In the genomic region with DNA sequence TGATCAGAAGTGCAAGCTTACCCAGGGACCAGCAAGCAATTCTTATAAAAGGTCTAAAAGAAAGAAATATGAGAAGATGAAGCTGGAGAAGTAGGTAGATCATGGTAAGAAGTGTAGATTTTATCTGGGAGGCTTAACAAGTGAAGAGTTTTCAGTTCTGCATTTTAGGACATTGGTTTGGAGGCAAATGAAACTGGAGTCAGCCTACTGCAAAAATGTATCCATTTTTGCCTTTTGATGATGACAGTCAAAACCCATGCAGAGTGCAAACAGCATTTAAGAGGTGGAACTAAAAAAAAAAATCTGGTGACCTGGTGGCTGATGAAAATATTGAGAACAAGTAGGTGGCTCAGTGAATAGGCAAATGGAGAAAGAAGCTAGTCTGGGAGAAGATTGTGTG, we compare ENCODE assay signal across 18 cellular contexts.
DNase-seq lines count a peak whose midpoint lies in the region; ATAC-seq and TF ChIP-seq lines count a peak whose summit lies in the region.
"Had no signal": no experiment of that assay in that cellular context is flagged by ENCODE, and none has a peak within 500 bp of the region (broad histone marks: within the 10 kb centered on the region; RNA-seq: fewer than 3 reads in every experiment).

No MANE protein-coding gene starts in this region.

- POLR2A ChIA-PET in OCI-LY7 (lab: Charles Lee): interaction anchor here (0.7 to 2.4 kb wide), 7 partner anchors 9 to 1848 kb away, joined by 3 to 7 read pairs (median 3); no protein-coding TSS in a partner anchor
- POLR2A ChIA-PET in HEK293T (lab: Yijun Ruan, JAX): no interaction called here

- ATAC-seq in GM18517 (IDR thresholded peaks at IDR 0.05; ENCODE audit: unreplicated experiment): peak; percentile 81
- peak; percentile 94 for ATAC-seq in GM21390 (IDR thresholded peaks at IDR 0.05; ENCODE audit: unreplicated experiment)
- peak; percentile 89 for ATAC-seq in HG03025 (IDR thresholded peaks at IDR 0.05; ENCODE audit: low FRiP score, unreplicated experiment)
- ATAC-seq: HCT116, Panc1 had no signal

- no peak overlapping the region for H3K27ac Mint-ChIP-seq in activated T-helper 1 cell treated with anti-CD3 and anti-CD28 coated beads, Interleukin-12 subunit alpha, Interleukin-12 subunit beta, Interleukin-2, Interleukin-4 antibody, amounts not matched to agents 30 ng/mL and 10 ng/mL and 1 ng/mL, durations not matched to agents 14 hours and 24 hours and 36 hours
- H3K27ac Mint-ChIP-seq: activated naive CD4-positive, alpha-beta T cell treated with anti-CD3 and anti-CD28 coated beads, Interleukin-2, amount 50 U/mL, for 24 hours; CD4-positive, alpha-beta T cell; IgD-negative memory B cell had no signal

- H3K9me3 Mint-ChIP-seq in activated T-helper 1 cell treated with anti-CD3 and anti-CD28 coated beads, Interleukin-12 subunit alpha, Interleukin-12 subunit beta, Interleukin-2, Interleukin-4 antibody, amounts not matched to agents 30 ng/mL and 10 ng/mL and 1 ng/mL, durations not matched to agents 14 hours and 24 hours and 36 hours: no peaks in the 10 kb centered on the region
- H3K9me3 Mint-ChIP-seq: activated naive CD4-positive, alpha-beta T cell treated with anti-CD3 and anti-CD28 coated beads, Interleukin-2, amount 50 U/mL, for 24 hours; CD4-positive, alpha-beta T cell had no signal

- H3K27ac ChIP-seq in OCI-LY7 (ENCODE audit: low read depth, low read length, poor library complexity, severe bottlenecking): peak overlapping the region; percentile 66
- H3K27ac ChIP-seq: parathyroid adenoma had no signal

- no peaks in the 10 kb centered on the region for H3K36me3 Mint-ChIP-seq in activated T-helper 1 cell treated with anti-CD3 and anti-CD28 coated beads, Interleukin-12 subunit alpha, Interleukin-12 subunit beta, Interleukin-2, Interleukin-4 antibody, amounts not matched to agents 30 ng/mL and 10 ng/mL and 1 ng/mL, durations not matched to agents 14 hours and 24 hours and 36 hours (ENCODE audit: low read depth)
- H3K36me3 Mint-ChIP-seq: activated naive CD4-positive, alpha-beta T cell treated with anti-CD3 and anti-CD28 coated beads, Interleukin-2, amount 50 U/mL, for 24 hours; IgD-negative memory B cell had no signal

- no TSS peak for BruUV-seq in OCI-LY7 (replicated peaks; lab: Mats Ljungman, UMichigan)

- H3K79me2 ChIP-seq in OCI-LY7 (ENCODE audit: insufficient read depth, low read depth, low read length): no peaks in the 10 kb centered on the region
- H3K79me2 ChIP-seq: parathyroid adenoma had no signal

- H3K4me2 ChIP-seq in OCI-LY7 (ENCODE audit: low read length): peak overlapping the region; percentile 58

- intact Hi-C loops in OCI-LY7 (cut with micrococcal nuclease; ENCODE audit: unreplicated experiment): loop anchor here (5.0 to 10.0 kb wide), 3 partner anchors 67 to 965 kb away; a partner anchor contains a TSS
- intact Hi-C loops in activated T-helper 1 cell treated with anti-CD3 and anti-CD28 coated beads, Interleukin-12 subunit alpha, Interleukin-12 subunit beta, Interleukin-2, Interleukin-4 antibody, amounts not matched to agents 30 ng/mL and 10 ng/mL and 1 ng/mL, durations not matched to agents 14 hours and 24 hours and 36 hours (cut with micrococcal nuclease): no loop called here

- peak overlapping the region; percentile 82 for H2AFZ ChIP-seq in OCI-LY7 (ENCODE audit: low read length)
- H2AFZ ChIP-seq: parathyroid adenoma had no signal

- no peaks in the 10 kb centered on the region for H3K9me3 ChIP-seq in OCI-LY7 (ENCODE audit: low read length)

- peaks cover 2% of the 10 kb centered on the region for H3K27me3 Mint-ChIP-seq in activated T-helper 1 cell treated with anti-CD3 and anti-CD28 coated beads, Interleukin-12 subunit alpha, Interleukin-12 subunit beta, Interleukin-2, Interleukin-4 antibody, amounts not matched to agents 30 ng/mL and 10 ng/mL and 1 ng/mL, durations not matched to agents 14 hours and 24 hours and 36 hours (ENCODE audit: insufficient read depth)

- H3K9me2 ChIP-seq in OCI-LY7 (ENCODE audit: insufficient read depth, low read length): no peaks in the 10 kb centered on the region

- H4K20me1 ChIP-seq in OCI-LY7 (ENCODE audit: insufficient read depth, low read length): no peaks in the 10 kb centered on the region

- no peaks in the 10 kb centered on the region for H3K4me1 Mint-ChIP-seq in activated T-helper 1 cell treated with anti-CD3 and anti-CD28 coated beads, Interleukin-12 subunit alpha, Interleukin-12 subunit beta, Interleukin-2, Interleukin-4 antibody, amounts not matched to agents 30 ng/mL and 10 ng/mL and 1 ng/mL, durations not matched to agents 14 hours and 24 hours and 36 hours (ENCODE audit: low read depth)
- H3K4me1 Mint-ChIP-seq: activated naive CD4-positive, alpha-beta T cell treated with anti-CD3 and anti-CD28 coated beads, Interleukin-2, amount 50 U/mL, for 24 hours had no signal

- CTCF ChIA-PET in OCI-LY7 (lab: Charles Lee; ENCODE audit: unreplicated experiment) (no interaction called here), HEK293T (lab: Yijun Ruan, JAX) (no interaction called here)

- peaks cover 27% of the 10 kb centered on the region for H3K4me1 ChIP-seq in OCI-LY7 (ENCODE audit: insufficient read depth, low read length, poor library complexity, severe bottlenecking)
- H3K4me1 ChIP-seq: parathyroid adenoma had no signal

- no peaks in the 10 kb centered on the region for H3K36me3 ChIP-seq in OCI-LY7 (ENCODE audit: insufficient read depth, low read length)

- DNase-seq in OCI-LY7 (ENCODE audit: low spot score) (peak; percentile 60), NCI-H2107 treated with DMSO at 0.1 percent for 48 hours (lab: John Stamatoyannopoulos, UW; ENCODE audit: unreplicated experiment) (no peak), NCI-H1417 (lab: John Stamatoyannopoulos, UW) (no peak), HEK293T (ENCODE audit: extremely low spot score) (no peak)
- DNase-seq in activated T-helper 1 cell treated with anti-CD3 and anti-CD28 coated beads, Interleukin-12 subunit alpha, Interleukin-12 subunit beta, Interleukin-2, Interleukin-4 antibody, amounts not matched to agents 30 ng/mL and 10 ng/mL and 1 ng/mL, durations not matched to agents 14 hours and 24 hours and 36 hours (ENCODE audit: low spot score): no peak
- DNase-seq: CD4-positive, alpha-beta T cell; central memory CD4-positive, alpha-beta T cell; GDM1; mammary epithelial cell; NCI-H2029 treated with DMSO at 0.1 percent for 48 hours had no signal

- H3K4me3 ChIP-seq in OCI-LY7 (ENCODE audit: low read depth, low read length, poor library complexity, severe bottlenecking): peak overlapping the region; percentile 33

- H3K4me3 Mint-ChIP-seq in activated T-helper 1 cell treated with anti-CD3 and anti-CD28 coated beads, Interleukin-12 subunit alpha, Interleukin-12 subunit beta, Interleukin-2, Interleukin-4 antibody, amounts not matched to agents 30 ng/mL and 10 ng/mL and 1 ng/mL, durations not matched to agents 14 hours and 24 hours and 36 hours: no peak overlapping the region
- H3K4me3 Mint-ChIP-seq: activated naive CD4-positive, alpha-beta T cell treated with anti-CD3 and anti-CD28 coated beads, Interleukin-2, amount 50 U/mL, for 24 hours; CD4-positive, alpha-beta T cell; IgD-negative memory B cell had no signal

- TF ChIP-seq CTCF in OCI-LY7 (conservative IDR thresholded peaks at IDR 0.05; ENCODE audit: low read length): no peak

TF ChIP-seq in HEK293T, 16 proteins besides CTCF, POLR2A, EP300 and RAD21:
- no peak for TF ChIP-seq ARNT (IDR thresholded peaks at IDR 0.05)
- no peak for TF ChIP-seq NFRKB (IDR thresholded peaks at IDR 0.05)
- TF ChIP-seq SUZ12 (IDR thresholded peaks at IDR 0.05): no peak
- TF ChIP-seq FOXM1 (IDR thresholded peaks at IDR 0.05; ENCODE audit: borderline replicate concordance): no peak
- no peak for TF ChIP-seq BHLHE40 (IDR thresholded peaks at IDR 0.05; ENCODE audit: borderline replicate concordance)
- TF ChIP-seq, protein P1, sequence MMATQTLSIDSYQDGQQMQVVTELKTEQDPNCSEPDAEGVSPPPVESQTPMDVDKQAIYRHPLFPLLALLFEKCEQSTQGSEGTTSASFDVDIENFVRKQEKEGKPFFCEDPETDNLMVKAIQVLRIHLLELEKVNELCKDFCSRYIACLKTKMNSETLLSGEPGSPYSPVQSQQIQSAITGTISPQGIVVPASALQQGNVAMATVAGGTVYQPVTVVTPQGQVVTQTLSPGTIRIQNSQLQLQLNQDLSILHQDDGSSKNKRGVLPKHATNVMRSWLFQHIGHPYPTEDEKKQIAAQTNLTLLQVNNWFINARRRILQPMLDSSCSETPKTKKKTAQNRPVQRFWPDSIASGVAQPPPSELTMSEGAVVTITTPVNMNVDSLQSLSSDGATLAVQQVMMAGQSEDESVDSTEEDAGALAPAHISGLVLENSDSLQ (IDR thresholded peaks at IDR 0.05): no peak
- no peak for TF ChIP-seq ELF4 (IDR thresholded peaks at IDR 0.05)
- TF ChIP-seq HDGF (IDR thresholded peaks at IDR 0.05; ENCODE audit: borderline replicate concordance): no peak
- no peak for TF ChIP-seq LEF1 (IDR thresholded peaks at IDR 0.05; ENCODE audit: borderline replicate concordance)
- TF ChIP-seq SP1 (IDR thresholded peaks at IDR 0.05): no peak
- no peak for TF ChIP-seq FOXA1 (IDR thresholded peaks at IDR 0.05)
- TF ChIP-seq CTBP1 (IDR thresholded peaks at IDR 0.05; ENCODE audit: borderline replicate concordance): no peak
- no peak for TF ChIP-seq L3MBTL2 (conservative IDR thresholded peaks at IDR 0.05)
- TF ChIP-seq TARDBP (IDR thresholded peaks at IDR 0.05): no peak
- no peak for TF ChIP-seq FOXK2 (IDR thresholded peaks at IDR 0.05)
- no peak for TF ChIP-seq ZNF384 (IDR thresholded peaks at IDR 0.05)
